ENCODE assay signal across 7 cellular contexts in genomic region chr5:155934964-155935363, GRCh38.
"Had no signal": no experiment of that assay in that cellular context is flagged by ENCODE, and none has a peak within 500 bp of the region (broad histone marks: within the 10 kb centered on the region; RNA-seq: fewer than 3 reads in every experiment).

No MANE protein-coding gene starts in this region.

- H3K4me3 ChIP-seq: GM23338, HAP-1 had no signal

- DNase-seq: H7, HFFc6, KG1 had no signal

- H2AFZ ChIP-seq: GM23338 had no signal

- H3K27ac ChIP-seq: HL-60 had no signal

- ATAC-seq: HCT116 had no signal

- H3K4me1 ChIP-seq: HAP-1 had no signal

- H3K4me2 ChIP-seq: GM23338 had no signal

- H3K9me3 ChIP-seq: HAP-1 had no signal

- H3K36me3 ChIP-seq: HAP-1 had no signal
